ENCODE assay signal across 2 cellular contexts in the genomic region with DNA sequence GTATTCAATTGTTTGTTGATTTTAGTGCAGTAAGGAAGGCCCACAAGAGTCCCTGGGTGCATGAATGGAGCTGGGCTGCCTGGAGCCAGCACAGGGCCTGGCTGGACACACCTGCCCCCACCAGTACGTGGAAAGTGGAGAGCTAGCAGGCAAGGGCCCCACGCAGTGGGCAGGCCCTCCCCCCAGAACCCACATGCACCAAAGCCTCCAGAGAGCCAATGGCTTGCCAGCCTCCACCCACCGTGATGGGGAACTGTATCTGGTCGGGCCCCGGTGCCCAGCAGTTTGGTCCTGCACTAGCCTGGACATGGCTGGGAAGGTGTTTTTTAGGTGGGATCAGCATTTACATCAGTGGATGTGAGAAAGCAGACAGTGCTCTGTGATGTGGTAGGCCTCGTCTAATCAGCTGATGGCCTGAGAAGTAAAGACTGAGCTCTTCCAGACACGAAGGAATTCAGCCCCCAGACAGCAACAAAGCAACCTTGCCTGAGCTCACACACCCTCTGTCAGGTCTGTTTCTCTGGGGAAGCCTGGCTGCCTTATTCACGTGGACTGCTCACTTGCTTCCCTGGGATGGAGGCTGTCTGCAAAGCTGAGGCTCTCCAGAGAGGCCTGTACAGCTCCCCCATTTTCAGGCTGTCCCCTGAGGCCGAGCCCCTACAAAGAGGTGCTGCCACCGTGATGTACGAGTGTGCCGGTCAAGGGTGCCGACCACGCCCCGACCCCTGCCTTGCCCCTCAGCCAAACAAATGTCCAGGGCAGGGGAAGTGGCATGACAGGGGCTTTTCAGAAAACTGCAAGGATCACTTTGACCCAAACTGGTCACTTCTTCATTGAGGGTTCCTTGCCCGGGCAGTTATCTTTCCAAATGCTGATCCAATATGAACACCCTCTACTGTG.
TF ChIP-seq lines count a peak whose summit lies in the region.

No MANE protein-coding gene starts in this region.

TF ChIP-seq in liver, 16 proteins besides CTCF, POLR2A, EP300 and RAD21:
- TF ChIP-seq FOXA2 (IDR thresholded peaks at IDR 0.05) (no peak), SP1 (IDR thresholded peaks at IDR 0.05) (no peak), JUND (IDR thresholded peaks at IDR 0.05) (no peak), HNF4G (IDR thresholded peaks at IDR 0.05) (no peak), TAF1 (conservative IDR thresholded peaks at IDR 0.05) (no peak), YY1 (IDR thresholded peaks at IDR 0.05) (no peak), RXRA (IDR thresholded peaks at IDR 0.05) (no peak), FOXA1 (IDR thresholded peaks at IDR 0.05) (no peak), EGR1 (IDR thresholded peaks at IDR 0.05; ENCODE audit: low read depth in 2 of 2) (no peak), NR2F2 (IDR thresholded peaks at IDR 0.05) (no peak), HNF4A (conservative IDR thresholded peaks at IDR 0.05) (no peak), GABPA (IDR thresholded peaks at IDR 0.05 in 1 of 2, conservative IDR thresholded peaks at IDR 0.05 in 1 of 2) (no peak)
- TF ChIP-seq, protein P1, sequence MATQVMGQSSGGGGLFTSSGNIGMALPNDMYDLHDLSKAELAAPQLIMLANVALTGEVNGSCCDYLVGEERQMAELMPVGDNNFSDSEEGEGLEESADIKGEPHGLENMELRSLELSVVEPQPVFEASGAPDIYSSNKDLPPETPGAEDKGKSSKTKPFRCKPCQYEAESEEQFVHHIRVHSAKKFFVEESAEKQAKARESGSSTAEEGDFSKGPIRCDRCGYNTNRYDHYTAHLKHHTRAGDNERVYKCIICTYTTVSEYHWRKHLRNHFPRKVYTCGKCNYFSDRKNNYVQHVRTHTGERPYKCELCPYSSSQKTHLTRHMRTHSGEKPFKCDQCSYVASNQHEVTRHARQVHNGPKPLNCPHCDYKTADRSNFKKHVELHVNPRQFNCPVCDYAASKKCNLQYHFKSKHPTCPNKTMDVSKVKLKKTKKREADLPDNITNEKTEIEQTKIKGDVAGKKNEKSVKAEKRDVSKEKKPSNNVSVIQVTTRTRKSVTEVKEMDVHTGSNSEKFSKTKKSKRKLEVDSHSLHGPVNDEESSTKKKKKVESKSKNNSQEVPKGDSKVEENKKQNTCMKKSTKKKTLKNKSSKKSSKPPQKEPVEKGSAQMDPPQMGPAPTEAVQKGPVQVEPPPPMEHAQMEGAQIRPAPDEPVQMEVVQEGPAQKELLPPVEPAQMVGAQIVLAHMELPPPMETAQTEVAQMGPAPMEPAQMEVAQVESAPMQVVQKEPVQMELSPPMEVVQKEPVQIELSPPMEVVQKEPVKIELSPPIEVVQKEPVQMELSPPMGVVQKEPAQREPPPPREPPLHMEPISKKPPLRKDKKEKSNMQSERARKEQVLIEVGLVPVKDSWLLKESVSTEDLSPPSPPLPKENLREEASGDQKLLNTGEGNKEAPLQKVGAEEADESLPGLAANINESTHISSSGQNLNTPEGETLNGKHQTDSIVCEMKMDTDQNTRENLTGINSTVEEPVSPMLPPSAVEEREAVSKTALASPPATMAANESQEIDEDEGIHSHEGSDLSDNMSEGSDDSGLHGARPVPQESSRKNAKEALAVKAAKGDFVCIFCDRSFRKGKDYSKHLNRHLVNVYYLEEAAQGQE (IDR thresholded peaks at IDR 0.05): no peak
- TF ChIP-seq, protein P2, sequence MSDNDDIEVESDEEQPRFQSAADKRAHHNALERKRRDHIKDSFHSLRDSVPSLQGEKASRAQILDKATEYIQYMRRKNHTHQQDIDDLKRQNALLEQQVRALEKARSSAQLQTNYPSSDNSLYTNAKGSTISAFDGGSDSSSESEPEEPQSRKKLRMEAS (IDR thresholded peaks at IDR 0.05): no peak
- TF ChIP-seq, protein P3, sequence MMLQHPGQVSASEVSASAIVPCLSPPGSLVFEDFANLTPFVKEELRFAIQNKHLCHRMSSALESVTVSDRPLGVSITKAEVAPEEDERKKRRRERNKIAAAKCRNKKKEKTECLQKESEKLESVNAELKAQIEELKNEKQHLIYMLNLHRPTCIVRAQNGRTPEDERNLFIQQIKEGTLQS (IDR thresholded peaks at IDR 0.05): no peak
- TF ChIP-seq, protein P4, sequence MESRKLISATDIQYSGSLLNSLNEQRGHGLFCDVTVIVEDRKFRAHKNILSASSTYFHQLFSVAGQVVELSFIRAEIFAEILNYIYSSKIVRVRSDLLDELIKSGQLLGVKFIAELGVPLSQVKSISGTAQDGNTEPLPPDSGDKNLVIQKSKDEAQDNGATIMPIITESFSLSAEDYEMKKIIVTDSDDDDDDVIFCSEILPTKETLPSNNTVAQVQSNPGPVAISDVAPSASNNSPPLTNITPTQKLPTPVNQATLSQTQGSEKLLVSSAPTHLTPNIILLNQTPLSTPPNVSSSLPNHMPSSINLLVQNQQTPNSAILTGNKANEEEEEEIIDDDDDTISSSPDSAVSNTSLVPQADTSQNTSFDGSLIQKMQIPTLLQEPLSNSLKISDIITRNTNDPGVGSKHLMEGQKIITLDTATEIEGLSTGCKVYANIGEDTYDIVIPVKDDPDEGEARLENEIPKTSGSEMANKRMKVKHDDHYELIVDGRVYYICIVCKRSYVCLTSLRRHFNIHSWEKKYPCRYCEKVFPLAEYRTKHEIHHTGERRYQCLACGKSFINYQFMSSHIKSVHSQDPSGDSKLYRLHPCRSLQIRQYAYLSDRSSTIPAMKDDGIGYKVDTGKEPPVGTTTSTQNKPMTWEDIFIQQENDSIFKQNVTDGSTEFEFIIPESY (IDR thresholded peaks at IDR 0.05): no peak

TF ChIP-seq in HepG2, 621 proteins besides CTCF, POLR2A, EP300 and RAD21 (continues in another document):
- TF ChIP-seq KMT2A (CRISPR knock-in tag; IDR thresholded peaks at IDR 0.05): no peak
- TF ChIP-seq, protein P5, sequence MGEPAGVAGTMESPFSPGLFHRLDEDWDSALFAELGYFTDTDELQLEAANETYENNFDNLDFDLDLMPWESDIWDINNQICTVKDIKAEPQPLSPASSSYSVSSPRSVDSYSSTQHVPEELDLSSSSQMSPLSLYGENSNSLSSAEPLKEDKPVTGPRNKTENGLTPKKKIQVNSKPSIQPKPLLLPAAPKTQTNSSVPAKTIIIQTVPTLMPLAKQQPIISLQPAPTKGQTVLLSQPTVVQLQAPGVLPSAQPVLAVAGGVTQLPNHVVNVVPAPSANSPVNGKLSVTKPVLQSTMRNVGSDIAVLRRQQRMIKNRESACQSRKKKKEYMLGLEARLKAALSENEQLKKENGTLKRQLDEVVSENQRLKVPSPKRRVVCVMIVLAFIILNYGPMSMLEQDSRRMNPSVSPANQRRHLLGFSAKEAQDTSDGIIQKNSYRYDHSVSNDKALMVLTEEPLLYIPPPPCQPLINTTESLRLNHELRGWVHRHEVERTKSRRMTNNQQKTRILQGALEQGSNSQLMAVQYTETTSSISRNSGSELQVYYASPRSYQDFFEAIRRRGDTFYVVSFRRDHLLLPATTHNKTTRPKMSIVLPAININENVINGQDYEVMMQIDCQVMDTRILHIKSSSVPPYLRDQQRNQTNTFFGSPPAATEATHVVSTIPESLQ (CRISPR knock-in tag; conservative IDR thresholded peaks at IDR 0.05): no peak
- TF ChIP-seq, protein P4 (CRISPR knock-in tag; IDR thresholded peaks at IDR 0.05): no peak
- TF ChIP-seq, protein P6, sequence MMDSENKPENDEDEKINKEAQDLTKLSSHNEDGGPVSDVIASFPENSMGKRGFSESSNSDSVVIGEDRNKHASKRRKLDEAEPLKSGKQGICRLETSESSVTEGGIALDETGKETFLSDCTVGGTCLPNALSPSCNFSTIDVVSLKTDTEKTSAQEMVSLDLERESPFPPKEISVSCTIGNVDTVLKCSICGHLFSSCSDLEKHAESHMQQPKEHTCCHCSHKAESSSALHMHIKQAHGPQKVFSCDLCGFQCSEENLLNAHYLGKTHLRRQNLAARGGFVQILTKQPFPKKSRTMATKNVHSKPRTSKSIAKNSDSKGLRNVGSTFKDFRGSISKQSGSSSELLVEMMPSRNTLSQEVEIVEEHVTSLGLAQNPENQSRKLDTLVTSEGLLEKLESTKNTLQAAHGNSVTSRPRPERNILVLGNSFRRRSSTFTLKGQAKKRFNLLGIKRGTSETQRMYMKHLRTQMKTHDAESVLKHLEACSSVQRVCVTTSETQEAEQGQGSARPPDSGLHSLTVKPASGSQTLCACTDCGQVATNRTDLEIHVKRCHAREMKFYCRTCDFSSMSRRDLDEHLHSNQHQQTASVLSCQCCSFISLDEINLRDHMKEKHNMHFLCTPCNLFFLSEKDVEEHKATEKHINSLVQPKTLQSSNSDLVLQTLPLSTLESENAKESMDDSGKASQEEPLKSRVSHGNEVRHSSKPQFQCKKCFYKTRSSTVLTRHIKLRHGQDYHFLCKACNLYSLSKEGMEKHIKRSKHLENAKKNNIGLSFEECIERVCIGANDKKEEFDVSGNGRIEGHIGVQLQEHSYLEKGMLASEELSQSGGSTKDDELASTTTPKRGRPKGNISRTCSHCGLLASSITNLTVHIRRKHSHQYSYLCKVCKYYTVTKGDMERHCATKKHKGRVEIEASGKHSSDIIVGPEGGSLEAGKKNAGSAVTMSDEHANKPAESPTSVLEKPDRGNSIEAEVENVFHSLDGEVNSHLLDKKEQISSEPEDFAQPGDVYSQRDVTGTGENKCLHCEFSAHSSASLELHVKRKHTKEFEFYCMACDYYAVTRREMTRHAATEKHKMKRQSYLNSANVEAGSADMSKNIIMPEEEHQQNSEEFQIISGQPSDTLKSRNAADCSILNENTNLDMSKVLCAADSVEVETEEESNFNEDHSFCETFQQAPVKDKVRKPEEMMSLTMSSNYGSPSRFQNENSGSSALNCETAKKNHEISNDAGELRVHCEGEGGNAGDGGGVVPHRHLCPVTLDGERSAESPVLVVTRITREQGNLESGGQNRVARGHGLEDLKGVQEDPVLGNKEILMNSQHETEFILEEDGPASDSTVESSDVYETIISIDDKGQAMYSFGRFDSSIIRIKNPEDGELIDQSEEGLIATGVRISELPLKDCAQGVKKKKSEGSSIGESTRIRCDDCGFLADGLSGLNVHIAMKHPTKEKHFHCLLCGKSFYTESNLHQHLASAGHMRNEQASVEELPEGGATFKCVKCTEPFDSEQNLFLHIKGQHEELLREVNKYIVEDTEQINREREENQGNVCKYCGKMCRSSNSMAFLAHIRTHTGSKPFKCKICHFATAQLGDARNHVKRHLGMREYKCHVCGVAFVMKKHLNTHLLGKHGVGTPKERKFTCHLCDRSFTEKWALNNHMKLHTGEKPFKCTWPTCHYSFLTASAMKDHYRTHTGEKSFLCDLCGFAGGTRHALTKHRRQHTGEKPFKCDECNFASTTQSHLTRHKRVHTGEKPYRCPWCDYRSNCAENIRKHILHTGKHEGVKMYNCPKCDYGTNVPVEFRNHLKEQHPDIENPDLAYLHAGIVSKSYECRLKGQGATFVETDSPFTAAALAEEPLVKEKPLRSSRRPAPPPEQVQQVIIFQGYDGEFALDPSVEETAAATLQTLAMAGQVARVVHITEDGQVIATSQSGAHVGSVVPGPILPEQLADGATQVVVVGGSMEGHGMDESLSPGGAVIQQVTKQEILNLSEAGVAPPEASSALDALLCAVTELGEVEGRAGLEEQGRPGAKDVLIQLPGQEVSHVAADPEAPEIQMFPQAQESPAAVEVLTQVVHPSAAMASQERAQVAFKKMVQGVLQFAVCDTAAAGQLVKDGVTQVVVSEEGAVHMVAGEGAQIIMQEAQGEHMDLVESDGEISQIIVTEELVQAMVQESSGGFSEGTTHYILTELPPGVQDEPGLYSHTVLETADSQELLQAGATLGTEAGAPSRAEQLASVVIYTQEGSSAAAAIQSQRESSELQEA (CRISPR knock-in tag; IDR thresholded peaks at IDR 0.05; ENCODE audit: not compliant biosample characterization): no peak
- TF ChIP-seq ADNP (CRISPR knock-in tag; IDR thresholded peaks at IDR 0.05): no peak
- TF ChIP-seq, protein P7, sequence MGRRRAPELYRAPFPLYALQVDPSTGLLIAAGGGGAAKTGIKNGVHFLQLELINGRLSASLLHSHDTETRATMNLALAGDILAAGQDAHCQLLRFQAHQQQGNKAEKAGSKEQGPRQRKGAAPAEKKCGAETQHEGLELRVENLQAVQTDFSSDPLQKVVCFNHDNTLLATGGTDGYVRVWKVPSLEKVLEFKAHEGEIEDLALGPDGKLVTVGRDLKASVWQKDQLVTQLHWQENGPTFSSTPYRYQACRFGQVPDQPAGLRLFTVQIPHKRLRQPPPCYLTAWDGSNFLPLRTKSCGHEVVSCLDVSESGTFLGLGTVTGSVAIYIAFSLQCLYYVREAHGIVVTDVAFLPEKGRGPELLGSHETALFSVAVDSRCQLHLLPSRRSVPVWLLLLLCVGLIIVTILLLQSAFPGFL (CRISPR knock-in tag; IDR thresholded peaks at IDR 0.05): no peak
- TF ChIP-seq ELF3 (CRISPR knock-in tag; IDR thresholded peaks at IDR 0.05): no peak
- TF ChIP-seq RFXANK (CRISPR knock-in tag; IDR thresholded peaks at IDR 0.05): no peak
- TF ChIP-seq MYNN (CRISPR knock-in tag; IDR thresholded peaks at IDR 0.05; ENCODE audit: low read depth): no peak
- TF ChIP-seq NFYB (CRISPR knock-in tag; IDR thresholded peaks at IDR 0.05): no peak
- TF ChIP-seq CC2D1A (CRISPR knock-in tag; IDR thresholded peaks at IDR 0.05): no peak
- no peak for TF ChIP-seq TAF15 (IDR thresholded peaks at IDR 0.05; ENCODE audit: low read depth, low read length, poor library complexity, severe bottlenecking)
- TF ChIP-seq SIN3B (IDR thresholded peaks at IDR 0.05; ENCODE audit: low read length): no peak
- no peak for TF ChIP-seq HIVEP1 (CRISPR knock-in tag; IDR thresholded peaks at IDR 0.05)
